4 cellular contexts compared by ENCODE assay signal in genomic region chr19:29825263-29825662, GRCh38. TPM values are rescaled to one million over a fixed set of nuclear protein-coding genes. Genes with fewer than 3 reads are reported as not detected.
DNase-seq lines count a peak whose midpoint lies in the region; ATAC-seq, FAIRE-seq and TF ChIP-seq lines count a peak whose summit lies in the region.
"Not testable (repeated sequence)": the region's sequence is repeated elsewhere in the genome, so short reads cannot be mapped to it uniquely, and the experiment has no call there.

No MANE protein-coding gene starts in this region.

- CTCF ChIA-PET in K562 (lab: Yijun Ruan, JAX; ENCODE audit: low intra/inter-chr PET ratio): not testable (repeated sequence)

- peak; percentile 26; the same call in 1 of the 2 replicates for TF ChIP-seq POLR2A in K562 (conservative IDR thresholded peaks at IDR 0.05)
- not testable (repeated sequence) for TF ChIP-seq POLR2A in spleen (IDR thresholded peaks at IDR 0.05)

- not testable (repeated sequence) for H3K27me3 ChIP-seq in CD4-positive, CD25-positive, alpha-beta regulatory T cell (ENCODE audit: control insufficient read depth, insufficient read depth, low read length); K562 (ENCODE audit: control insufficient read depth in 2 of 2, insufficient read depth in 2 of 2, low read length in 2 of 2); spleen (replicated peaks in 1 of 7)

- H3K27ac Mint-ChIP-seq in CD4-positive, CD25-positive, alpha-beta regulatory T cell: peak overlapping the region in 2 of 3 donors; percentile 20 to 69

- not testable (repeated sequence) for FAIRE-seq in K562 (lab: Jason Lieb, UNC); kidney (lab: Jason Lieb, UNC)

- in situ Hi-C loops in K562 (cut with MboI): not testable (repeated sequence)

- not testable (repeated sequence) for H3K9me3 ChIP-seq in CD4-positive, CD25-positive, alpha-beta regulatory T cell (ENCODE audit: control insufficient read depth in 2 of 2, low read length in 2 of 2); K562 (replicated peaks; ENCODE audit: control insufficient read depth, insufficient read depth, low read depth, low read length); kidney (ENCODE audit: control insufficient read depth in 1 of 2, low read length in 2 of 2); spleen

- not testable (repeated sequence) for H3K9me1 ChIP-seq in K562 (ENCODE audit: control insufficient read depth, insufficient read depth, low read length)

- not testable (repeated sequence) for H3K27ac ChIP-seq in CD4-positive, CD25-positive, alpha-beta regulatory T cell (ENCODE audit: insufficient read depth, low read length, poor library complexity, severe bottlenecking); K562 (ENCODE audit: extremely low read depth, low read depth, low read length); kidney (ENCODE audit: low read depth in 2 of 2, low read length in 2 of 2); spleen

- peaks cover 22% of the 10 kb centered on the region for H3K36me3 Mint-ChIP-seq in CD4-positive, CD25-positive, alpha-beta regulatory T cell

- not testable (repeated sequence) for H3K4me1 Mint-ChIP-seq in CD4-positive, CD25-positive, alpha-beta regulatory T cell

- POLR2A ChIA-PET in K562 (lab: Yijun Ruan, JAX): interaction anchor here (2.1 kb wide), 1 partner anchor 11 kb away, joined by 6 read pairs; no protein-coding TSS in a partner anchor

- H2AFZ ChIP-seq in K562 (ENCODE audit: low read depth, low read length): not testable (repeated sequence)

- TF ChIP-seq EP300 in K562 (IDR thresholded peaks at IDR 0.05; ENCODE audit: low read length): not testable (repeated sequence)

- not testable (repeated sequence) for H3K79me2 ChIP-seq in K562 (ENCODE audit: control insufficient read depth, insufficient read depth, low read length)

- not testable (repeated sequence) for H4K20me1 ChIP-seq in K562 (replicated peaks; ENCODE audit: control insufficient read depth, insufficient read depth, low read length)

- not testable (repeated sequence) for H3K36me3 ChIP-seq in CD4-positive, CD25-positive, alpha-beta regulatory T cell (ENCODE audit: control insufficient read depth, insufficient read depth, low read length); kidney (ENCODE audit: control insufficient read depth in 1 of 2, insufficient read depth in 2 of 2, low read length in 2 of 2)
- H3K36me3 ChIP-seq in K562 (ENCODE audit: control insufficient read depth, insufficient read depth, low read length) (peaks cover 41% of the 10 kb centered on the region), spleen (peaks cover 0 to 37% (median 5%) of the 10 kb centered on the region in 6 donors)

- DNase-seq in CD4-positive, CD25-positive, alpha-beta regulatory T cell; K562 (ENCODE audit: extremely low read depth in 1 of 4, low spot score in 3 of 4): not testable (repeated sequence)
- DNase-seq in kidney: peak; percentile 6
- DNase-seq in spleen: peak; percentile 7

- not testable (repeated sequence) for H3K4me3 Mint-ChIP-seq in CD4-positive, CD25-positive, alpha-beta regulatory T cell

- H3K9ac ChIP-seq in K562 (ENCODE audit: insufficient read depth in 1 of 2, low read depth in 2 of 2, low read length in 2 of 2); kidney (ENCODE audit: low read length in 2 of 2): not testable (repeated sequence)

- not testable (repeated sequence) for H3K4me3 ChIP-seq in CD4-positive, CD25-positive, alpha-beta regulatory T cell (ENCODE audit: low read depth, low read length); K562; kidney (ENCODE audit: low read length in 2 of 2); spleen

- TF ChIP-seq RAD21 in K562 (CRISPR knock-in tag; conservative IDR thresholded peaks at IDR 0.05 in 1 of 2, IDR thresholded peaks at IDR 0.05 in 1 of 2): not testable (repeated sequence)

- H3K4me1 ChIP-seq in CD4-positive, CD25-positive, alpha-beta regulatory T cell (ENCODE audit: control insufficient read depth, insufficient read depth, low read length, poor library complexity, severe bottlenecking); K562 (replicated peaks in 1 of 2; ENCODE audit: control insufficient read depth in 2 of 2, insufficient read depth in 2 of 2, low read length in 2 of 2); kidney (ENCODE audit: control insufficient read depth in 1 of 2, insufficient read depth in 1 of 2, low read depth in 1 of 2, low read length in 2 of 2); spleen: not testable (repeated sequence)

- not testable (repeated sequence) for TF ChIP-seq CTCF in K562 (IDR thresholded peaks at IDR 0.05 in 2 of 3, conservative IDR thresholded peaks at IDR 0.05 in 1 of 3; ENCODE audit: insufficient read depth in 2 of 3, low read depth in 1 of 3, low read length in 3 of 3); kidney (IDR thresholded peaks at IDR 0.05; ENCODE audit: borderline replicate concordance, extremely low read depth, insufficient read depth); spleen (IDR thresholded peaks at IDR 0.05 in 8 of 11, conservative IDR thresholded peaks at IDR 0.05 in 3 of 11)

- H3K4me2 ChIP-seq in K562 (ENCODE audit: insufficient read depth, low read length): not testable (repeated sequence)

- not testable (repeated sequence) for H3K27me3 Mint-ChIP-seq in CD4-positive, CD25-positive, alpha-beta regulatory T cell

- intact Hi-C loops in K562 (cut with micrococcal nuclease); kidney (cut with DNase I); spleen (cut with DNase I; ENCODE audit: low total_unique reads): not testable (repeated sequence)

- not testable (repeated sequence) for H3K9me3 Mint-ChIP-seq in CD4-positive, CD25-positive, alpha-beta regulatory T cell

- ATAC-seq in CD4-positive, CD25-positive, alpha-beta regulatory T cell (ENCODE audit: low read depth in 2 of 2); K562: not testable (repeated sequence)

- BruUV-seq in K562 (replicated peaks; lab: Mats Ljungman, UMichigan): not testable (repeated sequence)

- 90% methylated on average over 4 of the region's 8 CpGs for WGBS in K562 (ENCODE audit: insufficient coverage, low coverage, missing lambda C conversion rate)
- WGBS in spleen, 5 donors: 91 to 99% (median 95%) methylated on average over 8 of the region's 8 CpGs

RNA-seq across cellular contexts. Expression of gene CCNE1, which starts 13.5 kb away (rescaled TPM):
- total RNA-seq in CD4-positive, CD25-positive, alpha-beta regulatory T cell: 18.5 TPM
- 1 to 10 TPM in 3 of 4 donors, under 1 TPM in 1; 0.88 to 4.7 (median 2.7) TPM for polyA plus RNA-seq in CD4-positive, CD25-positive, alpha-beta regulatory T cell
- total RNA-seq in K562 (2011; cell fraction: chromatin; rRNA removed; ENCODE audit: low replicate concordance): 22.4 and 34.8 TPM in 2 replicates
- total RNA-seq in K562 (2011; cell fraction: nucleolus; rRNA removed): 21.8 and 28.7 TPM in 2 replicates
- 21.8 and 24.6 TPM in 2 replicates for total RNA-seq in K562 (2011; cell fraction: nucleoplasm; rRNA removed)
- total RNA-seq in K562 (2014; rRNA removed) (31.6 and 34.9 TPM in 2 replicates), K562 (2014; rRNA removed; fragmentation: Illumina TruSeq; extraction: Trizol) (31.0 and 31.1 TPM in 2 replicates), K562 (2015; rRNA removed; fragmentation: Illumina TruSeq; extraction: Trizol) (31.0 and 32.8 TPM in 2 replicates), K562 (2021) (31.8 and 34.9 TPM in 2 replicates), kidney (1.4 TPM), spleen (1 to 10 TPM; 2.3 to 4.8 (median 4.0) TPM)
- polyA plus RNA-seq in K562 (2011; rRNA removed) (25.3 and 31.9 TPM in 2 replicates), K562 (2014; fragmentation: Illumina TruSeq; extraction: Trizol) (40.5 and 41.0 TPM in 2 replicates), K562 (2014; fragmentation: Nextera tagmentation; extraction: Ambion mirVana) (1 to 10 TPM; 6.2 to 9.8 TPM), K562 (2014; rRNA removed) (32.5 and 38.1 TPM in 2 replicates), kidney (ENCODE audit: insufficient read depth, low read depth, low replicate concordance) (1.3 TPM), spleen (1 to 10 TPM; 3.5 to 4.0 (median 3.9) TPM)
- 17.4 and 26.8 TPM in 2 replicates for polyA plus RNA-seq in K562 (2011; cell fraction: cytosol; rRNA removed)
- 31.1 and 34.7 TPM in 2 replicates for polyA plus RNA-seq in K562 (2011; cell fraction: nucleus; rRNA removed)
- 17.8 and 24.6 TPM in 2 replicates for polyA plus RNA-seq in K562 (2012)
- polyA minus RNA-seq in K562 (2011; rRNA and poly(A)+ RNA removed): 21.7 and 24.9 TPM in 2 replicates
- polyA minus RNA-seq in K562 (2011; cell fraction: cytosol; rRNA and poly(A)+ RNA removed): 6.5 and 13.8 TPM in 2 replicates
- 16.0 and 17.8 TPM in 2 replicates for polyA minus RNA-seq in K562 (2011; cell fraction: nucleus; rRNA and poly(A)+ RNA removed)
